23 cellular contexts compared by ENCODE assay signal in genomic region chr3:173007079-173007723, GRCh38.
A peak's percentile ranks its signal among the peaks of the same experiment; 100 is the strongest.
DNase-seq lines count a peak whose midpoint lies in the region; ATAC-seq and TF ChIP-seq lines count a peak whose summit lies in the region.
"Had no signal": no experiment of that assay in that cellular context is flagged by ENCODE, and none has a peak within 500 bp of the region (broad histone marks: within the 10 kb centered on the region; RNA-seq: fewer than 3 reads in every experiment).

No MANE protein-coding gene starts in this region.

- TF ChIP-seq POLR2A in erythroblast (IDR thresholded peaks at IDR 0.05; ENCODE audit: low read length): peak; percentile 33

- DNase-seq in NCI-H82 (lab: John Stamatoyannopoulos, UW) (peak; percentile 45), NCI-H82 treated with DMSO at 0.1 percent for 48 hours (lab: John Stamatoyannopoulos, UW; ENCODE audit: unreplicated experiment) (no peak), OCI-M2 (lab: John Stamatoyannopoulos, UW; ENCODE audit: unreplicated experiment) (peak; percentile 18), erythroblast (lab: John Stamatoyannopoulos, UW) (peak; percentile 83 to 92), T-helper 9 cell (no peak), NCI-H1105 (lab: John Stamatoyannopoulos, UW) (no peak)
- DNase-seq: AML-193; CD4-positive, alpha-beta memory T cell; DMS 273 treated with DMSO at 0.1 percent for 48 hours; DMS79; GF-D8; HCEC 1CT; NCI-H1092; NCI-H1436; NCI-H1930; NCI-H2107; NCI-H226; NCI-H510A; NCI-H69; NK-92 treated with Interleukin-12 subunit alpha and Interleukin-12 subunit beta, amount 100 ng/mL, for 24 hours; Right ventricle myocardium superior; RPMI8226 had no signal

- ATAC-seq in HG03565 (IDR thresholded peaks at IDR 0.05; ENCODE audit: unreplicated experiment): no peak

Comparison
In these comparisons a context has a peak if more than half of its experiments do, and no peak if none do; other contexts are left out.
1. DNase-seq: peak in NCI-H82 (single experiment), OCI-M2 (single experiment) and erythroblast (2 of 2); none in NCI-H82 treated with DMSO at 0.1 percent for 48 hours (single experiment), T-helper 9 cell (single experiment) and NCI-H1105 (single experiment).